In genomic region chr9:135698767-135699166, GRCh38 we compare ENCODE assay signal across 17 cellular contexts. TPM values are rescaled to one million over a fixed set of nuclear protein-coding genes. Genes with fewer than 3 reads are reported as not detected.
A peak's percentile ranks its signal among the peaks of the same experiment; 100 is the strongest.
DNase-seq lines count a peak whose midpoint lies in the region; ATAC-seq and TF ChIP-seq lines count a peak whose summit lies in the region.
"Had no signal": no experiment of that assay in that cellular context is flagged by ENCODE, and none has a peak within 500 bp of the region (broad histone marks: within the 10 kb centered on the region; RNA-seq: fewer than 3 reads in every experiment).

No MANE protein-coding gene starts in this region.

- H3K27ac ChIP-seq in GM23338 (ENCODE audit: low read depth), result no peak overlapping the region
- no peak overlapping the region for H3K27ac ChIP-seq in foreskin keratinocyte
- H3K27ac ChIP-seq: C4-2B, SJSA1 had no signal

- no peaks in the 10 kb centered on the region for H3K4me1 ChIP-seq in GM23338 (ENCODE audit: insufficient read depth)
- H3K4me1 ChIP-seq in foreskin keratinocyte, result no peaks in the 10 kb centered on the region

- no peak overlapping the region for H2AFZ ChIP-seq in GM23338

- DNase-seq in COLO668 (lab: John Stamatoyannopoulos, UW; ENCODE audit: unreplicated experiment), result peak; percentile 35
- peak; percentile 40 for DNase-seq in GM23338 (ENCODE audit: low spot score)
- DNase-seq in RPMI8226, result peak; percentile 68
- DNase-seq in foreskin keratinocyte, result no peak
- no peak for DNase-seq in NCI-H2107 treated with DMSO at 0.1 percent for 48 hours (lab: John Stamatoyannopoulos, UW; ENCODE audit: unreplicated experiment)
- DNase-seq in NCI-H446 treated with DMSO at 0.1 percent for 48 hours (lab: John Stamatoyannopoulos, UW), result no peak
- DNase-seq: ACHN, HFFc6, NCI-H1417 treated with DMSO at 0.1 percent for 48 hours, NCI-H187 treated with DMSO at 0.1 percent for 48 hours, NCI-H345, T-helper 17 cell had no signal

- no peaks in the 10 kb centered on the region for H3F3A ChIP-seq in GM23338 (replicated peaks; ENCODE audit: low read depth)

- H4K20me1 ChIP-seq in GM23338 (replicated peaks; ENCODE audit: insufficient read depth), result no peaks in the 10 kb centered on the region

- H3K36me3 ChIP-seq in GM23338 (ENCODE audit: insufficient read depth), result no peaks in the 10 kb centered on the region
- H3K36me3 ChIP-seq: SJSA1 had no signal

- H3K4me2 ChIP-seq in GM23338, result no peak overlapping the region

- H3K9me3 Mint-ChIP-seq in GM23338, result no peaks in the 10 kb centered on the region
- H3K9me3 Mint-ChIP-seq: HFFc6 had no signal

- no peak overlapping the region for H3K4me3 Mint-ChIP-seq in GM23338
- H3K4me3 Mint-ChIP-seq: HFFc6, T-helper 17 cell had no signal

- H3K27me3 Mint-ChIP-seq in GM23338 (ENCODE audit: insufficient read depth, low read depth, poor library complexity), result peaks cover 14% of the 10 kb centered on the region

- ATAC-seq in GM23338 (peak; percentile 17), foreskin keratinocyte (no peak), GM19324 (IDR thresholded peaks at IDR 0.05; ENCODE audit: low FRiP score, unreplicated experiment) (no peak)
- ATAC-seq: T-helper 17 cell had no signal

- H3K36me3 Mint-ChIP-seq in GM23338 (ENCODE audit: low read depth), result no peaks in the 10 kb centered on the region

- no peak overlapping the region for H3K4me3 ChIP-seq in GM23338
- H3K4me3 ChIP-seq: SJSA1 had no signal

- no peak overlapping the region for H3K27ac Mint-ChIP-seq in GM23338
- H3K27ac Mint-ChIP-seq: HFFc6, T-helper 17 cell had no signal

- H3K9me2 ChIP-seq in GM23338 (ENCODE audit: insufficient read depth), result no peaks in the 10 kb centered on the region

- H3K27me3 ChIP-seq in GM23338 (ENCODE audit: insufficient read depth), result 0 out of 2 replicates have a peak, but pooled peaks cover 3% of the 10 kb centered on the region
- H3K27me3 ChIP-seq in foreskin keratinocyte, result peaks cover 18% of the 10 kb centered on the region

- peaks cover 3% of the 10 kb centered on the region; the same call in 2 of the 3 replicates for H3K4me1 Mint-ChIP-seq in GM23338
- H3K4me1 Mint-ChIP-seq: T-helper 17 cell had no signal

- TF ChIP-seq CTCF in GM23338 (conservative IDR thresholded peaks at IDR 0.05; ENCODE audit: low read depth in 2 of 2) (peak; percentile 27 to 32), foreskin keratinocyte (conservative IDR thresholded peaks at IDR 0.05) (peak; percentile 3)

- no peaks in the 10 kb centered on the region for H3K79me2 ChIP-seq in GM23338 (replicated peaks; ENCODE audit: insufficient read depth)

TF ChIP-seq in GM23338, 12 proteins besides CTCF, POLR2A, EP300 and RAD21 (continues in another document):
- no peak for TF ChIP-seq ZNF331 (CRISPR knock-in tag; IDR thresholded peaks at IDR 0.05; ENCODE audit: low read depth)
- TF ChIP-seq REST (IDR thresholded peaks at IDR 0.05; ENCODE audit: unreplicated experiment), result no peak
- TF ChIP-seq EZH2phosphoT487 (IDR thresholded peaks at IDR 0.05; ENCODE audit: unreplicated experiment), result no peak
- TF ChIP-seq JUNB (IDR thresholded peaks at IDR 0.05; ENCODE audit: unreplicated experiment), result no peak
- TF ChIP-seq ZNF462 (CRISPR knock-in tag; IDR thresholded peaks at IDR 0.05), result no peak

RNA-seq across cellular contexts. Expression of gene SOHLH1, which starts 0.5 kb away (rescaled TPM):
- 0.21 TPM in 1 of 2 replicates, not detected in the other for total RNA-seq in GM23338 (2014; rRNA removed; shearing (Covaris generic))
- not detected in 2 replicates for polyA plus RNA-seq in GM23338 (2016; fragmentation: Nextera tagmentation; extraction: Ambion mirVana)
- not detected in 2 replicates for total RNA-seq in foreskin keratinocyte
- polyA plus RNA-seq in foreskin keratinocyte, result not detected in 2 replicates
- total RNA-seq: HFFc6, HT-29, M059J, SJSA1, T-helper 17 cell had no signal

RNA-seq across cellular contexts. Expression of gene KCNT1, which starts 3.2 kb away (rescaled TPM):
- 0.12 and 0.28 TPM in 2 replicates for total RNA-seq in GM23338 (2014; rRNA removed; shearing (Covaris generic))
- polyA plus RNA-seq in GM23338 (2016; fragmentation: Nextera tagmentation; extraction: Ambion mirVana) (0.05 TPM in 2 replicates), foreskin keratinocyte (not detected in 2 replicates)
- not detected in 2 replicates for total RNA-seq in foreskin keratinocyte
- total RNA-seq: HFFc6, HT-29, M059J, SJSA1 had no signal

RNA-seq across cellular contexts. Expression of gene LCN9, which starts 35.7 kb away (rescaled TPM):
- not detected in 2 replicates for total RNA-seq in GM23338 (2014; rRNA removed; shearing (Covaris generic))
- polyA plus RNA-seq in GM23338 (2016; fragmentation: Nextera tagmentation; extraction: Ambion mirVana), result not detected in 2 replicates
- not detected in 2 replicates for total RNA-seq in foreskin keratinocyte
- polyA plus RNA-seq in foreskin keratinocyte, result not detected in 2 replicates
- total RNA-seq: HFFc6, HT-29, M059J, SJSA1, T-helper 17 cell had no signal

RNA-seq across cellular contexts. Expression of gene GLT6D1, which starts 59.4 kb away (rescaled TPM):
- not detected in 2 replicates for total RNA-seq in GM23338 (2014; rRNA removed; shearing (Covaris generic))
- polyA plus RNA-seq in GM23338 (2016; fragmentation: Nextera tagmentation; extraction: Ambion mirVana), result not detected in 2 replicates
- total RNA-seq in foreskin keratinocyte, result not detected in 2 replicates
- polyA plus RNA-seq in foreskin keratinocyte, result not detected in 2 replicates
- total RNA-seq: HFFc6, HT-29, M059J, SJSA1, T-helper 17 cell had no signal

Comparison
In these comparisons a context has a peak if more than half of its experiments do, and no peak if none do; other contexts are left out.
1. DNase-seq: peak in COLO668 (single experiment), GM23338 (single experiment) and RPMI8226 (single experiment); none in foreskin keratinocyte (0 of 2), NCI-H2107 treated with DMSO at 0.1 percent for 48 hours (single experiment) and NCI-H446 treated with DMSO at 0.1 percent for 48 hours (single experiment).